8 cellular contexts compared by ENCODE assay signal in genomic region chr6:26553739-26554668, GRCh38. TPM values are rescaled to one million over a fixed set of nuclear protein-coding genes. Genes with fewer than 3 reads are reported as not detected.
DNase-seq lines count a peak whose midpoint lies in the region; ATAC-seq and TF ChIP-seq lines count a peak whose summit lies in the region.

No MANE protein-coding gene starts in this region.

- H3K9me3 ChIP-seq in breast epithelium, result no peaks in the 10 kb centered on the region
- H3K9me3 ChIP-seq in smooth muscle cell (replicated peaks; ENCODE audit: low read depth), result no peaks in the 10 kb centered on the region

- 2% methylated on average over 19 of the region's 19 CpGs for WGBS in smooth muscle cell (ENCODE audit: low lambda C conversion rate)

- no peaks in the 10 kb centered on the region for H4K20me1 ChIP-seq in smooth muscle cell (ENCODE audit: low read depth)

- H3K4me3 ChIP-seq in breast epithelium (peak overlapping the region; percentile 34 to 70 (median 64)), smooth muscle cell (peak overlapping the region; percentile 67)

- TF ChIP-seq CTCF in breast epithelium (IDR thresholded peaks at IDR 0.05) (peak in 1 of 3 donors; percentile 3), smooth muscle cell (IDR thresholded peaks at IDR 0.05; ENCODE audit: borderline replicate concordance, insufficient read depth, poor library complexity, severe bottlenecking) (no peak), GM13976 (IDR thresholded peaks at IDR 0.05; ENCODE audit: borderline replicate concordance, control extremely low read depth, extremely low read depth, insufficient read depth, missing control alignments) (no peak)

- peak; percentile 53 for ATAC-seq in HG02798 (IDR thresholded peaks at IDR 0.05; ENCODE audit: poor library complexity, unreplicated experiment)

- H3F3A ChIP-seq in smooth muscle cell (ENCODE audit: low read depth), result peaks cover 50% of the 10 kb centered on the region

- no peaks in the 10 kb centered on the region for H3K79me2 ChIP-seq in smooth muscle cell (ENCODE audit: low read depth)

- peak overlapping the region; percentile 42 for H2AFZ ChIP-seq in smooth muscle cell (ENCODE audit: low read depth)

- H3K27ac ChIP-seq in breast epithelium, result peak overlapping the region; percentile 81 to 92
- peak overlapping the region; percentile 55 for H3K27ac ChIP-seq in smooth muscle cell (ENCODE audit: low read depth)

- intact Hi-C loops in breast epithelium (cut with DNase I; ENCODE audit: low total_unique reads), result loop anchor here (2.0 to 10.0 kb wide), 2 partner anchors 15 to 239 kb away; partner anchors contain the start of gene HMGN4

- in situ Hi-C loops in GM13976 (cut with MboI; ENCODE audit: low sequenced_read_pairs, unreplicated experiment), result loop anchor here (10.0 kb wide), 1 partner anchor 219 kb away; no protein-coding TSS in a partner anchor

- peak overlapping the region; percentile 86 for H3K4me2 ChIP-seq in smooth muscle cell

- H3K9ac ChIP-seq in smooth muscle cell (ENCODE audit: low read depth), result no peak overlapping the region

- peak; percentile 91 for DNase-seq in GM04503 (ENCODE audit: low read depth)
- DNase-seq in NCI-H2081 treated with DMSO at 0.1 percent for 48 hours (lab: John Stamatoyannopoulos, UW), result peak; percentile 44
- peak; percentile 86 for DNase-seq in UCSD-AML1 (lab: John Stamatoyannopoulos, UW; ENCODE audit: unreplicated experiment)
- peak in 1 of 2 donors; percentile 71 for DNase-seq in breast epithelium (ENCODE audit: low spot score in 2 of 2)
- peak; percentile 86 for DNase-seq in islet precursor cell
- peak; percentile 43 for DNase-seq in smooth muscle cell (lab: John Stamatoyannopoulos, UW; ENCODE audit: unreplicated experiment)
- DNase-seq in GM13976 (ENCODE audit: low spot score), result no peak

- H3K27me3 ChIP-seq in breast epithelium (no peaks in the 10 kb centered on the region), smooth muscle cell (ENCODE audit: low read depth) (no peaks in the 10 kb centered on the region)

- H3K4me1 ChIP-seq in breast epithelium, result no peaks in the 10 kb centered on the region
- no peaks in the 10 kb centered on the region for H3K4me1 ChIP-seq in smooth muscle cell (ENCODE audit: low read depth)

- H3K36me3 ChIP-seq in breast epithelium (no peaks in the 10 kb centered on the region), smooth muscle cell (ENCODE audit: low read depth) (no peaks in the 10 kb centered on the region)

- TF ChIP-seq POLR2A in breast epithelium (IDR thresholded peaks at IDR 0.05), result no peak

RNA-seq across cellular contexts. Expression of gene HMGN4, which starts 15.8 kb away (rescaled TPM):
- total RNA-seq in breast epithelium (10 to 100 TPM; 57.0 to 96.6 (median 82.6) TPM), smooth muscle cell (53.6 and 75.0 TPM in 2 replicates)
- polyA plus RNA-seq in smooth muscle cell, result 38.2 and 39.4 TPM in 2 replicates

RNA-seq across cellular contexts. Expression of gene ABT1, which starts 42.7 kb away (rescaled TPM):
- total RNA-seq in breast epithelium, result 10 to 100 TPM; 13.8 to 19.5 (median 18.0) TPM
- total RNA-seq in smooth muscle cell, result 22.8 and 23.7 TPM in 2 replicates
- polyA plus RNA-seq in smooth muscle cell, result 34.9 and 40.2 TPM in 2 replicates

RNA-seq across cellular contexts. Expression of gene BTN1A1, which starts 53.9 kb away (rescaled TPM):
- total RNA-seq in breast epithelium (not detected), smooth muscle cell (0.27 TPM in 1 of 2 replicates, not detected in the other)
- not detected in 2 replicates for polyA plus RNA-seq in smooth muscle cell
